In genomic region chr13:69553976-69554375, GRCh38 we compare ENCODE assay signal across 1 cellular context.
TF ChIP-seq lines count a peak whose summit lies in the region.

No MANE protein-coding gene starts in this region.

TF ChIP-seq in GM23338, 12 proteins besides CTCF, POLR2A, EP300 and RAD21 (continued from another document):
- no peak for TF ChIP-seq ZNF462 (CRISPR knock-in tag; IDR thresholded peaks at IDR 0.05)
- no peak for TF ChIP-seq POLR2AphosphoS5 (IDR thresholded peaks at IDR 0.05; ENCODE audit: low read depth)
- TF ChIP-seq EZH2 (IDR thresholded peaks at IDR 0.05; ENCODE audit: low read depth, unreplicated experiment), result no peak
- TF ChIP-seq NANOG (IDR thresholded peaks at IDR 0.05; ENCODE audit: borderline replicate concordance), result no peak
- TF ChIP-seq CREB1 (CRISPR knock-in tag; IDR thresholded peaks at IDR 0.05; ENCODE audit: low read depth), result no peak
- TF ChIP-seq ETS1 (IDR thresholded peaks at IDR 0.05), result no peak
